Comparison of ENCODE assay signal across 1 cellular context in genomic region chr16:66552288-66553143, GRCh38.
TF ChIP-seq lines count a peak whose summit lies in the region.

A gene with protein sequence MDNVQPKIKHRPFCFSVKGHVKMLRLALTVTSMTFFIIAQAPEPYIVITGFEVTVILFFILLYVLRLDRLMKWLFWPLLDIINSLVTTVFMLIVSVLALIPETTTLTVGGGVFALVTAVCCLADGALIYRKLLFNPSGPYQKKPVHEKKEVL (plus strand): TSS chr16:66552576. CDS start chr16:66552716, 140 bp downstream.

TF ChIP-seq in HepG2, 621 proteins besides CTCF, POLR2A, EP300 and RAD21 (continued from another document and continues in another):
- peak; percentile 99 for TF ChIP-seq ZNF407 (CRISPR knock-in tag; IDR thresholded peaks at IDR 0.05; ENCODE audit: not compliant biosample characterization)
- TF ChIP-seq CREB1 (IDR thresholded peaks at IDR 0.05): no peak
- no peak for TF ChIP-seq CREB1 (CRISPR knock-in tag; IDR thresholded peaks at IDR 0.05)
- TF ChIP-seq, protein P1, sequence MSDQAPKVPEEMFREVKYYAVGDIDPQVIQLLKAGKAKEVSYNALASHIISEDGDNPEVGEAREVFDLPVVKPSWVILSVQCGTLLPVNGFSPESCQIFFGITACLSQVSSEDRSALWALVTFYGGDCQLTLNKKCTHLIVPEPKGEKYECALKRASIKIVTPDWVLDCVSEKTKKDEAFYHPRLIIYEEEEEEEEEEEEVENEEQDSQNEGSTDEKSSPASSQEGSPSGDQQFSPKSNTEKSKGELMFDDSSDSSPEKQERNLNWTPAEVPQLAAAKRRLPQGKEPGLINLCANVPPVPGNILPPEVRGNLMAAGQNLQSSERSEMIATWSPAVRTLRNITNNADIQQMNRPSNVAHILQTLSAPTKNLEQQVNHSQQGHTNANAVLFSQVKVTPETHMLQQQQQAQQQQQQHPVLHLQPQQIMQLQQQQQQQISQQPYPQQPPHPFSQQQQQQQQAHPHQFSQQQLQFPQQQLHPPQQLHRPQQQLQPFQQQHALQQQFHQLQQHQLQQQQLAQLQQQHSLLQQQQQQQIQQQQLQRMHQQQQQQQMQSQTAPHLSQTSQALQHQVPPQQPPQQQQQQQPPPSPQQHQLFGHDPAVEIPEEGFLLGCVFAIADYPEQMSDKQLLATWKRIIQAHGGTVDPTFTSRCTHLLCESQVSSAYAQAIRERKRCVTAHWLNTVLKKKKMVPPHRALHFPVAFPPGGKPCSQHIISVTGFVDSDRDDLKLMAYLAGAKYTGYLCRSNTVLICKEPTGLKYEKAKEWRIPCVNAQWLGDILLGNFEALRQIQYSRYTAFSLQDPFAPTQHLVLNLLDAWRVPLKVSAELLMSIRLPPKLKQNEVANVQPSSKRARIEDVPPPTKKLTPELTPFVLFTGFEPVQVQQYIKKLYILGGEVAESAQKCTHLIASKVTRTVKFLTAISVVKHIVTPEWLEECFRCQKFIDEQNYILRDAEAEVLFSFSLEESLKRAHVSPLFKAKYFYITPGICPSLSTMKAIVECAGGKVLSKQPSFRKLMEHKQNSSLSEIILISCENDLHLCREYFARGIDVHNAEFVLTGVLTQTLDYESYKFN (CRISPR knock-in tag; conservative IDR thresholded peaks at IDR 0.05): peak; percentile 54
- TF ChIP-seq NCOA2 (CRISPR knock-in tag; IDR thresholded peaks at IDR 0.05): peak; percentile 61
- TF ChIP-seq SP5 (CRISPR knock-in tag; IDR thresholded peaks at IDR 0.05; ENCODE audit: borderline replicate concordance, low read depth): peak; percentile 73; the same call in 1 of the 2 replicates
- TF ChIP-seq ZSCAN22 (CRISPR knock-in tag; IDR thresholded peaks at IDR 0.05): peak; percentile 84
- TF ChIP-seq, protein P2, sequence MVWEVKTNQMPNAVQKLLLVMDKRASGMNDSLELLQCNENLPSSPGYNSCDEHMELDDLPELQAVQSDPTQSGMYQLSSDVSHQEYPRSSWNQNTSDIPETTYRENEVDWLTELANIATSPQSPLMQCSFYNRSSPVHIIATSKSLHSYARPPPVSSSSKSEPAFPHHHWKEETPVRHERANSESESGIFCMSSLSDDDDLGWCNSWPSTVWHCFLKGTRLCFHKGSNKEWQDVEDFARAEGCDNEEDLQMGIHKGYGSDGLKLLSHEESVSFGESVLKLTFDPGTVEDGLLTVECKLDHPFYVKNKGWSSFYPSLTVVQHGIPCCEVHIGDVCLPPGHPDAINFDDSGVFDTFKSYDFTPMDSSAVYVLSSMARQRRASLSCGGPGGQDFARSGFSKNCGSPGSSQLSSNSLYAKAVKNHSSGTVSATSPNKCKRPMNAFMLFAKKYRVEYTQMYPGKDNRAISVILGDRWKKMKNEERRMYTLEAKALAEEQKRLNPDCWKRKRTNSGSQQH (CRISPR knock-in tag; IDR thresholded peaks at IDR 0.05; ENCODE audit: low read depth): 0 out of 2 replicates have a peak, but pooled peaks have one; percentile 34
- TF ChIP-seq, protein P3, sequence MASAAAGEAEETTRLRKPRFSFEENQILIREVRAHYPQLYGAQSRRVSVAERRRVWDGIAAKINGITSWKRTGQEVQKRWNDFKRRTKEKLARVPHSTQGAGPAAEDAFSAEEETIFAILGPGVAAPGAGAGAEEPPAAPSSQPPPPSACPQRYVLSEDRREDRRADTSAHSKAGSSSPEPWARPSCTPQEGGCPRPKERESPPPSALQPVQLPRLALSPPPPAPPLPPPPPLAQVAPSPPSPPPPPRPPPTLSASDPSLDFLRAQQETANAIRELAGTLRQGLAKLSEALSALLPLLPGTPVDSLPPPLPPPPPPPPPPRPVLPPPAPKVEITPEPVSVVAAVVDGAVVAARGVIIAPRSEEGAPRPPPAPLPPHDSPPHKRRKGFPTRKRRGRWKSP (CRISPR knock-in tag; IDR thresholded peaks at IDR 0.05): peak; percentile 97
- TF ChIP-seq CBX5 (CRISPR knock-in tag; IDR thresholded peaks at IDR 0.05; ENCODE audit: borderline replicate concordance): peak; percentile 55; the same call in 1 of the 2 replicates
- peak; percentile 94 for TF ChIP-seq ZNF530 (CRISPR knock-in tag; IDR thresholded peaks at IDR 0.05; ENCODE audit: low read depth)
- TF ChIP-seq ZBTB3 (CRISPR knock-in tag; IDR thresholded peaks at IDR 0.05; ENCODE audit: borderline replicate concordance, low read depth): no peak; the same call in 1 of the 2 replicates
- TF ChIP-seq, protein P4, sequence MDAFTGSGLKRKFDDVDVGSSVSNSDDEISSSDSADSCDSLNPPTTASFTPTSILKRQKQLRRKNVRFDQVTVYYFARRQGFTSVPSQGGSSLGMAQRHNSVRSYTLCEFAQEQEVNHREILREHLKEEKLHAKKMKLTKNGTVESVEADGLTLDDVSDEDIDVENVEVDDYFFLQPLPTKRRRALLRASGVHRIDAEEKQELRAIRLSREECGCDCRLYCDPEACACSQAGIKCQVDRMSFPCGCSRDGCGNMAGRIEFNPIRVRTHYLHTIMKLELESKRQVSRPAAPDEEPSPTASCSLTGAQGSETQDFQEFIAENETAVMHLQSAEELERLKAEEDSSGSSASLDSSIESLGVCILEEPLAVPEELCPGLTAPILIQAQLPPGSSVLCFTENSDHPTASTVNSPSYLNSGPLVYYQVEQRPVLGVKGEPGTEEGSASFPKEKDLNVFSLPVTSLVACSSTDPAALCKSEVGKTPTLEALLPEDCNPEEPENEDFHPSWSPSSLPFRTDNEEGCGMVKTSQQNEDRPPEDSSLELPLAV (CRISPR knock-in tag; conservative IDR thresholded peaks at IDR 0.05; ENCODE audit: low read depth): peak; percentile 87; the same call in 1 of the 2 replicates
- TF ChIP-seq NFYC (CRISPR knock-in tag; IDR thresholded peaks at IDR 0.05): peak; percentile 53
- peak; percentile 71; the same call in 1 of the 2 replicates for TF ChIP-seq PPARG (CRISPR knock-in tag; conservative IDR thresholded peaks at IDR 0.05)
- TF ChIP-seq ZNF143 (CRISPR knock-in tag; IDR thresholded peaks at IDR 0.05): peak; percentile 72
- no peak for TF ChIP-seq ATRX (CRISPR knock-in tag; IDR thresholded peaks at IDR 0.05; ENCODE audit: borderline replicate concordance)
- TF ChIP-seq ZNF468 (CRISPR knock-in tag; IDR thresholded peaks at IDR 0.05): 0 out of 2 replicates have a peak, but pooled peaks have one; percentile 49
- no peak; the same call in 1 of the 2 replicates for TF ChIP-seq TP53 (CRISPR knock-in tag; conservative IDR thresholded peaks at IDR 0.05)
- peak; percentile 90 for TF ChIP-seq KDM3A (CRISPR knock-in tag; IDR thresholded peaks at IDR 0.05; ENCODE audit: low read depth)
- TF ChIP-seq ZSCAN30 (CRISPR knock-in tag; IDR thresholded peaks at IDR 0.05): peak; percentile 99; the same call in 1 of the 2 replicates
- TF ChIP-seq ZNF333 (CRISPR knock-in tag; IDR thresholded peaks at IDR 0.05; ENCODE audit: borderline replicate concordance): peak; percentile 90
- TF ChIP-seq ZNF382 (CRISPR knock-in tag; IDR thresholded peaks at IDR 0.05; ENCODE audit: borderline replicate concordance): no peak
- peak; percentile 73 for TF ChIP-seq AGO2 (optimal IDR thresholded peaks at IDR 0.05; ENCODE audit: low read depth, low read length)
- TF ChIP-seq KLF16 (CRISPR knock-in tag; IDR thresholded peaks at IDR 0.05): peak; percentile 94 to 98; a peak in 3 of 4 replicates
- peak; percentile 97 for TF ChIP-seq STAT6 (CRISPR knock-in tag; IDR thresholded peaks at IDR 0.05; ENCODE audit: borderline replicate concordance)
- TF ChIP-seq ZNF800 (CRISPR knock-in tag; IDR thresholded peaks at IDR 0.05): peak; percentile 92
- TF ChIP-seq ZNF567 (CRISPR knock-in tag; IDR thresholded peaks at IDR 0.05; ENCODE audit: borderline replicate concordance): peak; percentile 96; the same call in 1 of the 2 replicates
